2 cellular contexts compared by ENCODE assay signal in the genomic region with DNA sequence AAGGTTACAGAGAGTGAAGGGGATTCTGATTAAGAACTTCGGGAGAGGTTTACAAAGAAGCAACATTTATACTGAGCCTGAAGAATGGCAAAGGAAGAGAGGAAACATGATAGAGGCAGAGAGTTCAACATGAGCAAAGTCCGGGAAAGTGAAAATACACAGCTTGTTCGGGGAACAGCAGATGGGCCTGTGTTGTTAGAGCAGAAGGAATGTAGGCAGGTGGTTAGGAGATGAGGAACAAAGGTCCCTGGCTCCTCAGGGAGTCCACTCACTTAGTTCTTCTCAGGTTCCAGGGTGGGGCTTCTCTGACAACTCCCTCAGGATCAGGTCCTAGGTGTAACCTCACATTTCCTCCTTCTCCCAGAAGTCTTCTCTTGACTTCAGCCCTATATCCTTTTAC.
TF ChIP-seq lines count a peak whose summit lies in the region.

No MANE protein-coding gene starts in this region.

TF ChIP-seq in GM23338, 12 proteins besides CTCF, POLR2A, EP300 and RAD21:
- TF ChIP-seq POLR2AphosphoS5 (IDR thresholded peaks at IDR 0.05; ENCODE audit: low read depth) = no peak

TF ChIP-seq in liver, 16 proteins besides CTCF, POLR2A, EP300 and RAD21:
- TF ChIP-seq YY1 (IDR thresholded peaks at IDR 0.05) (no peak), EGR1 (IDR thresholded peaks at IDR 0.05; ENCODE audit: low read depth in 2 of 2) (no peak), JUND (IDR thresholded peaks at IDR 0.05) (no peak), FOXA2 (IDR thresholded peaks at IDR 0.05) (no peak), FOXA1 (IDR thresholded peaks at IDR 0.05) (peak; percentile 10), HNF4A (conservative IDR thresholded peaks at IDR 0.05) (peak; percentile 74 to 76), NR2F2 (IDR thresholded peaks at IDR 0.05) (no peak), SP1 (IDR thresholded peaks at IDR 0.05) (peak; percentile 61), RXRA (IDR thresholded peaks at IDR 0.05) (peak; percentile 30 to 40), GABPA (IDR thresholded peaks at IDR 0.05 in 1 of 2, conservative IDR thresholded peaks at IDR 0.05 in 1 of 2) (no peak), HNF4G (IDR thresholded peaks at IDR 0.05) (peak; percentile 49), TAF1 (conservative IDR thresholded peaks at IDR 0.05) (no peak)
- TF ChIP-seq, protein P1, sequence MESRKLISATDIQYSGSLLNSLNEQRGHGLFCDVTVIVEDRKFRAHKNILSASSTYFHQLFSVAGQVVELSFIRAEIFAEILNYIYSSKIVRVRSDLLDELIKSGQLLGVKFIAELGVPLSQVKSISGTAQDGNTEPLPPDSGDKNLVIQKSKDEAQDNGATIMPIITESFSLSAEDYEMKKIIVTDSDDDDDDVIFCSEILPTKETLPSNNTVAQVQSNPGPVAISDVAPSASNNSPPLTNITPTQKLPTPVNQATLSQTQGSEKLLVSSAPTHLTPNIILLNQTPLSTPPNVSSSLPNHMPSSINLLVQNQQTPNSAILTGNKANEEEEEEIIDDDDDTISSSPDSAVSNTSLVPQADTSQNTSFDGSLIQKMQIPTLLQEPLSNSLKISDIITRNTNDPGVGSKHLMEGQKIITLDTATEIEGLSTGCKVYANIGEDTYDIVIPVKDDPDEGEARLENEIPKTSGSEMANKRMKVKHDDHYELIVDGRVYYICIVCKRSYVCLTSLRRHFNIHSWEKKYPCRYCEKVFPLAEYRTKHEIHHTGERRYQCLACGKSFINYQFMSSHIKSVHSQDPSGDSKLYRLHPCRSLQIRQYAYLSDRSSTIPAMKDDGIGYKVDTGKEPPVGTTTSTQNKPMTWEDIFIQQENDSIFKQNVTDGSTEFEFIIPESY (IDR thresholded peaks at IDR 0.05) = no peak
- TF ChIP-seq, protein P2, sequence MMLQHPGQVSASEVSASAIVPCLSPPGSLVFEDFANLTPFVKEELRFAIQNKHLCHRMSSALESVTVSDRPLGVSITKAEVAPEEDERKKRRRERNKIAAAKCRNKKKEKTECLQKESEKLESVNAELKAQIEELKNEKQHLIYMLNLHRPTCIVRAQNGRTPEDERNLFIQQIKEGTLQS (IDR thresholded peaks at IDR 0.05) = no peak
- TF ChIP-seq, protein P3, sequence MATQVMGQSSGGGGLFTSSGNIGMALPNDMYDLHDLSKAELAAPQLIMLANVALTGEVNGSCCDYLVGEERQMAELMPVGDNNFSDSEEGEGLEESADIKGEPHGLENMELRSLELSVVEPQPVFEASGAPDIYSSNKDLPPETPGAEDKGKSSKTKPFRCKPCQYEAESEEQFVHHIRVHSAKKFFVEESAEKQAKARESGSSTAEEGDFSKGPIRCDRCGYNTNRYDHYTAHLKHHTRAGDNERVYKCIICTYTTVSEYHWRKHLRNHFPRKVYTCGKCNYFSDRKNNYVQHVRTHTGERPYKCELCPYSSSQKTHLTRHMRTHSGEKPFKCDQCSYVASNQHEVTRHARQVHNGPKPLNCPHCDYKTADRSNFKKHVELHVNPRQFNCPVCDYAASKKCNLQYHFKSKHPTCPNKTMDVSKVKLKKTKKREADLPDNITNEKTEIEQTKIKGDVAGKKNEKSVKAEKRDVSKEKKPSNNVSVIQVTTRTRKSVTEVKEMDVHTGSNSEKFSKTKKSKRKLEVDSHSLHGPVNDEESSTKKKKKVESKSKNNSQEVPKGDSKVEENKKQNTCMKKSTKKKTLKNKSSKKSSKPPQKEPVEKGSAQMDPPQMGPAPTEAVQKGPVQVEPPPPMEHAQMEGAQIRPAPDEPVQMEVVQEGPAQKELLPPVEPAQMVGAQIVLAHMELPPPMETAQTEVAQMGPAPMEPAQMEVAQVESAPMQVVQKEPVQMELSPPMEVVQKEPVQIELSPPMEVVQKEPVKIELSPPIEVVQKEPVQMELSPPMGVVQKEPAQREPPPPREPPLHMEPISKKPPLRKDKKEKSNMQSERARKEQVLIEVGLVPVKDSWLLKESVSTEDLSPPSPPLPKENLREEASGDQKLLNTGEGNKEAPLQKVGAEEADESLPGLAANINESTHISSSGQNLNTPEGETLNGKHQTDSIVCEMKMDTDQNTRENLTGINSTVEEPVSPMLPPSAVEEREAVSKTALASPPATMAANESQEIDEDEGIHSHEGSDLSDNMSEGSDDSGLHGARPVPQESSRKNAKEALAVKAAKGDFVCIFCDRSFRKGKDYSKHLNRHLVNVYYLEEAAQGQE (IDR thresholded peaks at IDR 0.05) = no peak
- TF ChIP-seq, protein P4, sequence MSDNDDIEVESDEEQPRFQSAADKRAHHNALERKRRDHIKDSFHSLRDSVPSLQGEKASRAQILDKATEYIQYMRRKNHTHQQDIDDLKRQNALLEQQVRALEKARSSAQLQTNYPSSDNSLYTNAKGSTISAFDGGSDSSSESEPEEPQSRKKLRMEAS (IDR thresholded peaks at IDR 0.05) = no peak
TF ChIP-seq in liver: peak in this region for 5.
